In the genomic region with DNA sequence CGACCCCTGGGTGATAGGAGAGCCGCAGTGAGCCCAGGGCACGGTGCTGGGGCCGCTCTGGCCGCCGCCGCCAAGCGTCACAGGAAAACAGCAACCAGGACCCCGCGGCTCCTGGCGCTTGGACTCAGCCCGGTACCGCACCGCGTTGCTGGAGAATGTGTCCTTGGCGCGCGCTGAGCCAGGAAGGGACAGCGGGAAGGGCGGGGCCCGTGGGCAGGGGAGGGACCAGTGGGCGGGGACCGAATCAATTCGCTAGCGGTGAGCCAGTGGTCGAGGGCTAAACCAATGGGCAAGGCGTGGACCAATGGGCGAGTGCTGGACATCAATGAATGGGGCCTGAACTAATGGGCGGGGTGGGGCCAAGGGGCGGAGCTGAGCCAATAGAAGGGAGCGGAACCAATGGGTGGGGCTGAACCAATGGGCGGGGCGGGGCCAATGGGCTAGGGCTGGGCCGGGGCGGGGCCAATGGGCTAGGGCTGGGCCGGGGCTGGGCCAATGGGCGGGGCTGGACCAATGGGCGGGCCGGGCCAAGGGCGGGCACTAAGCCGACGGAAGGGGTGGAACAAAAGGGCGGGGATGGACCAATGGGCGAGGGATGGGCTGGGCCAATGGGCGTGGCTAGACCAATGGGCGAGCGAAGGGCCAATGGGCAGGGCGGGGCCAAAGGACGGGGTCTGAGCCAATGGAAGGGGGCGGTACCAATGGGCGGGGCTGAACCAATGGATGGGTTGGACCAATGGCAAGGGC, we compare ENCODE assay signal across 8 cellular contexts. TPM values are rescaled to one million over a fixed set of nuclear protein-coding genes. Genes with fewer than 3 reads are reported as not detected.
DNase-seq lines count a peak whose midpoint lies in the region; ATAC-seq and TF ChIP-seq lines count a peak whose summit lies in the region.

No MANE protein-coding gene starts in this region.

- H3K27ac ChIP-seq in thyroid gland = peak overlapping the region; percentile 80 to 86 (median 86)

- peak; percentile 94 for DNase-seq in GM04503 (ENCODE audit: low read depth)
- peak; percentile 99 for DNase-seq in HFF-Myc (ENCODE audit: extremely low read depth, low read depth)
- peak; percentile 85 for DNase-seq in NCI-H1048 (lab: John Stamatoyannopoulos, UW)
- DNase-seq in activated naive CD8-positive, alpha-beta T cell treated with anti-CD3 and anti-CD28 coated beads for 36 hours = peak; percentile 98
- DNase-seq in Right ventricle myocardium inferior (ENCODE audit: missing footprints) = peak; percentile 99
- peak; percentile 100 for DNase-seq in osteocyte (ENCODE audit: extremely low spot score, unreplicated experiment)
- peak; percentile 98 to 99 for DNase-seq in thyroid gland

- H3K9me3 Mint-ChIP-seq in activated naive CD8-positive, alpha-beta T cell treated with anti-CD3 and anti-CD28 coated beads for 36 hours = peaks cover 2% of the 10 kb centered on the region
- H3K9me3 Mint-ChIP-seq in osteocyte (ENCODE audit: unreplicated experiment) = no peaks in the 10 kb centered on the region

- H3K4me3 ChIP-seq in HFF-Myc (replicated peaks; ENCODE audit: low read depth, low read length) (peak overlapping the region; percentile 82), thyroid gland (replicated peaks in 1 of 3) (peak overlapping the region; percentile 48 to 76 (median 55))

- ATAC-seq in SK-N-SH treated with all-trans-retinoic acid at 6 μM for 48 hours (peak; percentile 88), Right ventricle myocardium inferior (peak; percentile 91)

- peaks cover 20% of the 10 kb centered on the region for H3K4me1 Mint-ChIP-seq in activated naive CD8-positive, alpha-beta T cell treated with anti-CD3 and anti-CD28 coated beads for 36 hours
- peaks cover 29% of the 10 kb centered on the region for H3K4me1 Mint-ChIP-seq in osteocyte (ENCODE audit: unreplicated experiment)

- intact Hi-C loops in Right ventricle myocardium inferior (cut with DNase I) = no loop called here
- intact Hi-C loops in thyroid gland (cut with DNase I) = no loop called here

- no peaks in the 10 kb centered on the region for H3K9me3 ChIP-seq in thyroid gland

- TF ChIP-seq POLR2A in thyroid gland (IDR thresholded peaks at IDR 0.05) = peak; percentile 53 to 97

- no peaks in the 10 kb centered on the region for H3K27me3 Mint-ChIP-seq in activated naive CD8-positive, alpha-beta T cell treated with anti-CD3 and anti-CD28 coated beads for 36 hours
- no peaks in the 10 kb centered on the region for H3K27me3 Mint-ChIP-seq in osteocyte (ENCODE audit: unreplicated experiment)

- 2 to 3% methylated on average over 38 to 46 of the region's 51 CpGs for WGBS in thyroid gland, 2 donors

- no peaks in the 10 kb centered on the region for H3K27me3 ChIP-seq in thyroid gland

- H3K4me1 ChIP-seq in thyroid gland = peaks cover 5 to 16% of the 10 kb centered on the region in 2 donors

- TF ChIP-seq CTCF in HFF-Myc (IDR thresholded peaks at IDR 0.05; ENCODE audit: low read depth, low read length, missing control alignments) (no peak), osteocyte (IDR thresholded peaks at IDR 0.05) (no peak), thyroid gland (IDR thresholded peaks at IDR 0.05) (no peak)

- peak overlapping the region; percentile 91 for H3K4me3 Mint-ChIP-seq in activated naive CD8-positive, alpha-beta T cell treated with anti-CD3 and anti-CD28 coated beads for 36 hours
- H3K4me3 Mint-ChIP-seq in osteocyte (ENCODE audit: unreplicated experiment) = peak overlapping the region; percentile 94

- no peaks in the 10 kb centered on the region for H3K36me3 ChIP-seq in thyroid gland

- no peaks in the 10 kb centered on the region for H3K36me3 Mint-ChIP-seq in activated naive CD8-positive, alpha-beta T cell treated with anti-CD3 and anti-CD28 coated beads for 36 hours
- peaks cover 2% of the 10 kb centered on the region for H3K36me3 Mint-ChIP-seq in osteocyte (ENCODE audit: unreplicated experiment)

- H3K27ac Mint-ChIP-seq in activated naive CD8-positive, alpha-beta T cell treated with anti-CD3 and anti-CD28 coated beads for 36 hours = peak overlapping the region; percentile 69
- peak overlapping the region; percentile 93 for H3K27ac Mint-ChIP-seq in osteocyte (ENCODE audit: unreplicated experiment)

TF ChIP-seq in SK-N-SH treated with all-trans-retinoic acid at 6 μM for 48 hours, 23 proteins besides CTCF, POLR2A, EP300 and RAD21:
- no peak for TF ChIP-seq ZNF70 (CRISPR knock-in tag; IDR thresholded peaks at IDR 0.05)

RNA-seq across cellular contexts. Expression of a gene that starts 6.3 kb away (rescaled TPM):
- 10 to 100 TPM; 24.3 to 26.1 TPM for total RNA-seq in activated naive CD8-positive, alpha-beta T cell treated with anti-CD3 and anti-CD28 coated beads for 36 hours
- 34.5 TPM for total RNA-seq in Right ventricle myocardium inferior
- total RNA-seq in osteocyte = 38.9 and 46.4 TPM in 2 replicates
- 10 to 100 TPM; 31.3 to 49.8 (median 41.5) TPM for total RNA-seq in thyroid gland

RNA-seq across cellular contexts. Expression of a gene that starts 22.4 kb away (rescaled TPM):
- total RNA-seq in activated naive CD8-positive, alpha-beta T cell treated with anti-CD3 and anti-CD28 coated beads for 36 hours = 10 to 100 TPM; 18.0 to 18.3 TPM
- 31.3 TPM for total RNA-seq in Right ventricle myocardium inferior
- 49.6 and 54.0 TPM in 2 replicates for total RNA-seq in osteocyte
- 10 to 100 TPM; 58.4 to 89.3 (median 73.8) TPM for total RNA-seq in thyroid gland

RNA-seq across cellular contexts. Expression of a gene that starts 47.4 kb away (rescaled TPM):
- not detected for total RNA-seq in activated naive CD8-positive, alpha-beta T cell treated with anti-CD3 and anti-CD28 coated beads for 36 hours
- not detected for total RNA-seq in Right ventricle myocardium inferior
- total RNA-seq in osteocyte = not detected in 2 replicates
- 1 to 10 TPM; 1.2 to 7.7 (median 4.6) TPM for total RNA-seq in thyroid gland

RNA-seq across cellular contexts. Expression of a gene that starts 58.7 kb away (rescaled TPM):
- total RNA-seq in activated naive CD8-positive, alpha-beta T cell treated with anti-CD3 and anti-CD28 coated beads for 36 hours = not detected
- not detected for total RNA-seq in Right ventricle myocardium inferior
- not detected in 2 replicates for total RNA-seq in osteocyte
- total RNA-seq in thyroid gland = not detected

Comparison
In these comparisons a context has a peak if more than half of its experiments do, and no peak if none do; other contexts are left out.
1. Peak in every context shown above with its lines: DNase-seq, ATAC-seq, H3K4me3 ChIP-seq and H3K27ac ChIP-seq.